Comparison of ENCODE assay signal across 8 cellular contexts in genomic region chr5:99636663-99637062, GRCh38.
"Had no signal": no experiment of that assay in that cellular context is flagged by ENCODE, and none has a peak within 500 bp of the region (broad histone marks: within the 10 kb centered on the region; RNA-seq: fewer than 3 reads in every experiment).

No MANE protein-coding gene starts in this region.

- DNase-seq: GDM1, GF-D8 had no signal

- ATAC-seq: GM12878 had no signal

- H3K4me3 ChIP-seq: GM12878 had no signal

- FAIRE-seq: G401.6, GM12878, GM12891, GM12892, GM18507, GM19239 had no signal
